ENCODE assay signal across 35 cellular contexts in the genomic region with DNA sequence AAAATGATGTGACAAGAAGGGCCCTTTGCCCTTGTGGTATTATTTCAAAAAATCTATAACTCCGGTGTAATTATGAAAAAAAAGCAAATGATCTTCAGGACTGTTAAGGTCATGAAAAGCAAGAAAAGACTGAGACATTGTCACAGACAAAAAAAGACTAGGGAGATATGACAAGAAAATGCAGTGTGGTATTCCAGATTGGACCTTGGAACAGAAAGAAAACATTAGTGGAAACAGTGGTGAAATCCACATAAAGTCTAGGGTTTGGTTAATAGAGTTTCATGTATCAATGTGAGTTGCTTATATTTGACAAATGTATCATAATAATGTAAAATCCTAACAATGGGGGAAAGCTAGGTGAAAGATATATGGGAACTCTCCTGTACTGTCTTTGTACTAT. TPM values are rescaled to one million over a fixed set of nuclear protein-coding genes. Genes with fewer than 3 reads are reported as not detected.
"Had no signal": no experiment of that assay in that cellular context is flagged by ENCODE, and none has a peak within 500 bp of the region (broad histone marks: within the 10 kb centered on the region; RNA-seq: fewer than 3 reads in every experiment).

No MANE protein-coding gene starts in this region.

- H3K27ac ChIP-seq: cardiac muscle cell, Peyer's patch, SJSA1 had no signal

- H3K9ac ChIP-seq: SK-N-SH had no signal

- H3K4me3 Mint-ChIP-seq: activated CD4-positive, alpha-beta memory T cell treated with anti-CD3 and anti-CD28 coated beads for 36 hours; activated CD4-positive, alpha-beta T cell treated with anti-CD3 and anti-CD28 coated beads, Interleukin-2, amount 10 ng/mL, durations not matched to agents 7 days and 5 days; activated naive CD4-positive, alpha-beta T cell treated with anti-CD3 and anti-CD28 coated beads, Interleukin-2, amount 10 ng/mL, durations not matched to agents 7 days and 5 days; activated naive CD8-positive, alpha-beta T cell treated with anti-CD3 and anti-CD28 coated beads for 36 hours; activated T-cell treated with anti-CD3 and anti-CD28 coated beads, Interleukin-2, amount 50 U/mL, for 4 hours; central memory CD8-positive, alpha-beta T cell; T-helper 1 cell treated with Interleukin-12 subunit alpha and Interleukin-12 subunit beta and Interleukin-4 antibody, amounts not matched to agents 30 μg/mL and 1 μg/mL, for 36 hours; T-helper 2 cell treated with Interferon-gamma antibody and Interleukin-4, amounts not matched to agents 5 μg/mL and 100 μg/mL, for 36 hours had no signal

- H3K27me3 Mint-ChIP-seq: activated CD4-positive, alpha-beta T cell treated with anti-CD3 and anti-CD28 coated beads, Interleukin-2, amount 10 ng/mL, durations not matched to agents 7 days and 5 days had no signal

- H3K36me3 ChIP-seq: cardiac muscle cell, Peyer's patch, SJSA1 had no signal

- H3K9me3 Mint-ChIP-seq: activated CD4-positive, alpha-beta memory T cell treated with anti-CD3 and anti-CD28 coated beads for 36 hours; activated CD4-positive, alpha-beta T cell treated with anti-CD3 and anti-CD28 coated beads, Interleukin-2, amount 10 ng/mL, durations not matched to agents 7 days and 5 days; activated naive CD4-positive, alpha-beta T cell treated with anti-CD3 and anti-CD28 coated beads, Interleukin-2, amount 10 ng/mL, durations not matched to agents 7 days and 5 days; activated naive CD8-positive, alpha-beta T cell treated with anti-CD3 and anti-CD28 coated beads for 36 hours; activated T-cell treated with anti-CD3 and anti-CD28 coated beads, Interleukin-2, amount 50 U/mL, for 4 hours; central memory CD8-positive, alpha-beta T cell; T-helper 1 cell treated with Interleukin-12 subunit alpha and Interleukin-12 subunit beta and Interleukin-4 antibody, amounts not matched to agents 30 μg/mL and 1 μg/mL, for 36 hours; T-helper 2 cell treated with Interferon-gamma antibody and Interleukin-4, amounts not matched to agents 5 μg/mL and 100 μg/mL, for 36 hours had no signal

- H3K4me3 ChIP-seq: cardiac muscle cell, Peyer's patch, SJSA1 had no signal

- H3K9me3 ChIP-seq: Peyer's patch, SJSA1, SK-N-SH had no signal

- H3K4me1 ChIP-seq: Peyer's patch, SJSA1 had no signal

- H3K27ac Mint-ChIP-seq: activated CD4-positive, alpha-beta memory T cell treated with anti-CD3 and anti-CD28 coated beads for 36 hours; activated CD4-positive, alpha-beta T cell treated with anti-CD3 and anti-CD28 coated beads, Interleukin-2, amount 10 ng/mL, durations not matched to agents 7 days and 5 days; activated naive CD4-positive, alpha-beta T cell treated with anti-CD3 and anti-CD28 coated beads, Interleukin-2, amount 10 ng/mL, durations not matched to agents 7 days and 5 days; activated naive CD8-positive, alpha-beta T cell treated with anti-CD3 and anti-CD28 coated beads for 36 hours; T-helper 1 cell treated with Interleukin-12 subunit alpha and Interleukin-12 subunit beta and Interleukin-4 antibody, amounts not matched to agents 30 μg/mL and 1 μg/mL, for 36 hours; T-helper 2 cell treated with Interferon-gamma antibody and Interleukin-4, amounts not matched to agents 5 μg/mL and 100 μg/mL, for 36 hours had no signal

- H3K36me3 Mint-ChIP-seq: activated CD4-positive, alpha-beta memory T cell treated with anti-CD3 and anti-CD28 coated beads for 36 hours; activated naive CD4-positive, alpha-beta T cell treated with anti-CD3 and anti-CD28 coated beads, Interleukin-2, amount 10 ng/mL, durations not matched to agents 7 days and 5 days; activated naive CD8-positive, alpha-beta T cell treated with anti-CD3 and anti-CD28 coated beads for 36 hours had no signal

- FAIRE-seq: TTC549 had no signal

- H3K4me2 ChIP-seq: SK-N-SH had no signal

- ATAC-seq: activated T-cell treated with anti-CD3 and anti-CD28 coated beads, Interleukin-2, amount 50 U/mL, for 4 hours; PC-3 had no signal

- DNase-seq: activated CD4-positive, alpha-beta memory T cell treated with anti-CD3 and anti-CD28 coated beads for 36 hours; activated CD4-positive, alpha-beta T cell treated with anti-CD3 and anti-CD28 coated beads, Interleukin-2, amount 10 ng/mL, durations not matched to agents 7 days and 5 days; activated CD8-positive, alpha-beta memory T cell treated with anti-CD3 and anti-CD28 coated beads, Interleukin-2, amount 50 U/mL, for 4 hours; activated gamma-delta T cell treated with Interleukin-2 at 50 U/mL for 16 hours; activated naive CD4-positive, alpha-beta T cell treated with anti-CD3 and anti-CD28 coated beads, Interleukin-2, amount 10 ng/mL, durations not matched to agents 7 days and 5 days; activated naive CD8-positive, alpha-beta T cell treated with anti-CD3 and anti-CD28 coated beads for 36 hours; activated T-cell treated with anti-CD3 and anti-CD28 coated beads for 4 hours; activated T-cell treated with anti-CD3 and anti-CD28 coated beads, Interleukin-2, amount 50 U/mL, for 4 hours; amniotic stem cell; aorta; Karpas-422; KBM-7; NCI-H1048; NCI-H1105 treated with DMSO at 0.1 percent for 48 hours; NCI-H1436; NCI-H1694; NCI-H1930; NCI-H2081 treated with DMSO at 0.1 percent for 48 hours; NCI-H226; NCI-H446 treated with DMSO at 0.1 percent for 48 hours; NCI-H524; NK-92 treated with Interleukin-12 subunit alpha and Interleukin-12 subunit beta, amount 100 ng/mL, for 24 hours; PC-3; Peyer's patch; RPMI8226; SHP77 treated with DMSO at 0.1 percent for 48 hours; SK-N-SH had no signal

- H3K4me1 Mint-ChIP-seq: activated CD4-positive, alpha-beta T cell treated with anti-CD3 and anti-CD28 coated beads, Interleukin-2, amount 10 ng/mL, durations not matched to agents 7 days and 5 days; central memory CD8-positive, alpha-beta T cell had no signal

- H3K27me3 ChIP-seq: Peyer's patch, SJSA1 had no signal

RNA-seq across cellular contexts. Expression of a gene that starts 26.8 kb away (rescaled TPM):
- total RNA-seq: activated naive CD8-positive, alpha-beta T cell treated with anti-CD3 and anti-CD28 coated beads for 36 hours; aorta; cardiac muscle cell; chondrocyte; MCF 10A; PC-3; Peyer's patch; SJSA1 had no signal
- polyA plus RNA-seq: aorta, cardiac muscle cell, SK-N-SH had no signal

RNA-seq across cellular contexts. Expression of a gene that starts 29.6 kb away (rescaled TPM):
- total RNA-seq: activated CD4-positive, alpha-beta memory T cell treated with anti-CD3 and anti-CD28 coated beads for 36 hours; activated CD4-positive, alpha-beta T cell treated with anti-CD3 and anti-CD28 coated beads, Interleukin-2, amount 10 ng/mL, durations not matched to agents 7 days and 5 days; activated naive CD8-positive, alpha-beta T cell treated with anti-CD3 and anti-CD28 coated beads for 36 hours; aorta; cardiac muscle cell; chondrocyte; MCF 10A; PC-3; Peyer's patch; SJSA1 had no signal
- polyA plus RNA-seq: aorta, cardiac muscle cell, SK-N-SH had no signal
